Comparison of ENCODE assay signal across 24 cellular contexts in the genomic region with DNA sequence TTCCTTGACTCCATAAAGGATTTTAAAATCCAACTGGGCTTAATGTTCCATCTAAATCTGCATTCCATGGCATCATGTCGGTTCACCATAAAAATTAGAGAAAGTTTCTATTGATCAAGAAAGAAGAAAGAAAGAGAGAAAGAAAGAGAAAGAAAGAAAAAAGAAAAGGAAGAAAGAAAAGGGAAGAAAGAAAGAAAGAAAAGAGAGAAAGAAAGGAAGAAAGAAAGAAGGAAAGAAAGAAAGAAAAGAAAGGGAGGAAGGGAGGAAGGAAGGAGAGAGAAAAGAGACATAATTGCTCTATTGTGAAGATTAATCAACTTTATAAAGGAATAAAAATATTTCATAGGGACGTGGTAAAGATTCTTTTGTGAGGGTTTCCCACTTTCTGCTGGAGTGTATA.
"Had no signal": no experiment of that assay in that cellular context is flagged by ENCODE, and none has a peak within 500 bp of the region (broad histone marks: within the 10 kb centered on the region; RNA-seq: fewer than 3 reads in every experiment).

No MANE protein-coding gene starts in this region.

- FAIRE-seq: colon, islet of Langerhans, TTC549, urothelium cell line had no signal

- H3K4me3 Mint-ChIP-seq: activated B cell treated with CpG ODN at 0.5 μM for 24 hours; activated CD4-positive, alpha-beta memory T cell treated with anti-CD3 and anti-CD28 coated beads for 36 hours; activated naive CD4-positive, alpha-beta T cell treated with anti-CD3 and anti-CD28 coated beads for 36 hours; activated T-cell treated with anti-CD3 and anti-CD28 coated beads, Interleukin-2, amount 50 U/mL, for 24 hours; endodermal cell; T-helper 2 cell treated with Interferon-gamma antibody and Interleukin-4, amounts not matched to agents 5 μg/mL and 100 μg/mL, for 36 hours had no signal

- H3K27ac Mint-ChIP-seq: activated B cell treated with CpG ODN at 0.5 μM for 24 hours; activated CD4-positive, alpha-beta memory T cell treated with anti-CD3 and anti-CD28 coated beads for 36 hours; activated naive CD4-positive, alpha-beta T cell treated with anti-CD3 and anti-CD28 coated beads for 36 hours; activated T-cell treated with anti-CD3 and anti-CD28 coated beads, Interleukin-2, amount 50 U/mL, for 24 hours; activated T-helper 2 cell treated with anti-CD3 and anti-CD28 coated beads, Interferon-gamma antibody, Interleukin-2, Interleukin-4, amounts not matched to agents 10 μg/mL and 5 μg/mL and 100 μg/mL, durations not matched to agents 14 hours and 24 hours and 36 hours; endodermal cell; T-helper 2 cell treated with Interferon-gamma antibody and Interleukin-4, amounts not matched to agents 5 μg/mL and 100 μg/mL, for 36 hours had no signal

- ATAC-seq: body of pancreas; left cardiac atrium; naive thymus-derived CD4-positive, alpha-beta T cell had no signal

- H3K27ac ChIP-seq: epithelial cell of prostate, neutrophil, parathyroid adenoma had no signal

- H3K36me3 Mint-ChIP-seq: activated CD4-positive, alpha-beta memory T cell treated with anti-CD3 and anti-CD28 coated beads for 36 hours; naive thymus-derived CD4-positive, alpha-beta T cell had no signal

- H3K79me2 ChIP-seq: parathyroid adenoma had no signal

- DNase-seq: activated B cell treated with CpG ODN at 0.5 μM for 24 hours; activated CD4-positive, alpha-beta memory T cell treated with anti-CD3 and anti-CD28 coated beads for 36 hours; activated CD4-positive, alpha-beta T cell treated with anti-CD3 and anti-CD28 coated beads for 4 hours; activated naive CD4-positive, alpha-beta T cell treated with anti-CD3 and anti-CD28 coated beads for 36 hours; activated T-cell treated with anti-CD3 and anti-CD28 coated beads, Interleukin-2, amount 50 U/mL, for 24 hours; body of pancreas; central memory CD4-positive, alpha-beta T cell; endodermal cell; foreskin fibroblast; hippocampal formation; left cardiac atrium; mesendoderm; naive thymus-derived CD4-positive, alpha-beta T cell; stimulated activated naive CD4-positive, alpha-beta T cell; tibial artery had no signal

- H3K9me3 ChIP-seq: body of pancreas, neutrophil, tibial artery had no signal

- H3K9me3 Mint-ChIP-seq: activated B cell treated with CpG ODN at 0.5 μM for 24 hours; activated CD4-positive, alpha-beta memory T cell treated with anti-CD3 and anti-CD28 coated beads for 36 hours; activated T-cell treated with anti-CD3 and anti-CD28 coated beads, Interleukin-2, amount 50 U/mL, for 24 hours had no signal

- H3K36me3 ChIP-seq: neutrophil, tibial artery had no signal

- H3K27me3 Mint-ChIP-seq: activated B cell treated with CpG ODN at 0.5 μM for 24 hours; activated CD4-positive, alpha-beta memory T cell treated with anti-CD3 and anti-CD28 coated beads for 36 hours; activated T-cell treated with anti-CD3 and anti-CD28 coated beads, Interleukin-2, amount 50 U/mL, for 24 hours had no signal

- H3K4me1 Mint-ChIP-seq: endodermal cell had no signal

- H2AFZ ChIP-seq: parathyroid adenoma had no signal

- H3K4me3 ChIP-seq: body of pancreas, tibial artery had no signal

- H3K9ac ChIP-seq: parathyroid adenoma had no signal

- H3K27me3 ChIP-seq: body of pancreas, neutrophil, tibial artery had no signal
